ENCODE assay signal across 17 cellular contexts in the genomic region with DNA sequence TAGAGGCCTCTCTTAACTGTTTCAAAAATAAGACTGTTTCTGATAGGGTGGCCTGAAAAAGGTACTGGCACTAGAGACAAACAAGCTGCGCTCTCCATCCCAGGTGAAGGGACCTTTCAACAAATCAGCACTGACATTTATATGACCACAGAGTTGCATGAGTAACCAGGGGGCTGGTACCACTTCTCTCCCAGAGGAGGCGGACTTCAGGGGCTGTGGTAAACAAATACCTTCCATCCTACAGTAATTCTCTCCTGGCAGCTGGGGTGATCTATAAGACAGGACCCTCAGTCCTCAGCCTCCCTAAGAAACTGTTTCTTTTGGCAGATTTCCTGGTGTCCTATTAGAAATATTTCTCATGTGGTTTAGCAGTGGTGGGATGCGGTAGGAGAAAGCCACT.
"Had no signal": no experiment of that assay in that cellular context is flagged by ENCODE, and none has a peak within 500 bp of the region (broad histone marks: within the 10 kb centered on the region; RNA-seq: fewer than 3 reads in every experiment).

No MANE protein-coding gene starts in this region.

- H3K9me3 Mint-ChIP-seq: activated CD4-positive, alpha-beta T cell treated with anti-CD3 and anti-CD28 coated beads, Interleukin-2, amount 10 ng/mL, durations not matched to agents 24 days and 14 days; dendritic cell treated with granulocyte-macrophage colony-stimulating factor and Interleukin-4, amounts not matched to agents 40 ng/mL and 50 ng/mL, for 4 days; effector memory CD8-positive, alpha-beta T cell had no signal

- H3K4me3 ChIP-seq: body of pancreas, gastroesophageal sphincter, right lobe of liver, SK-N-MC, tibial nerve had no signal

- H3K27me3 Mint-ChIP-seq: activated CD4-positive, alpha-beta T cell treated with anti-CD3 and anti-CD28 coated beads, Interleukin-2, amount 10 ng/mL, durations not matched to agents 24 days and 14 days; dendritic cell treated with granulocyte-macrophage colony-stimulating factor and Interleukin-4, amounts not matched to agents 40 ng/mL and 50 ng/mL, for 4 days; effector memory CD8-positive, alpha-beta T cell; stimulated activated naive B cell treated with anti-CD40 and anti-IgM and Interleukin-4, amounts not matched to agents 10 μg/mL and 1 μg/mL and 100 μg/mL, for 72 hours had no signal

- H3K27me3 ChIP-seq: body of pancreas, gastroesophageal sphincter, neutrophil, right lobe of liver, tibial nerve had no signal

- H3K27ac Mint-ChIP-seq: activated CD4-positive, alpha-beta T cell treated with anti-CD3 and anti-CD28 coated beads, Interleukin-2, amount 10 ng/mL, durations not matched to agents 24 days and 14 days; activated naive CD4-positive, alpha-beta T cell treated with anti-CD3 and anti-CD28 coated beads for 36 hours; dendritic cell treated with granulocyte-macrophage colony-stimulating factor and Interleukin-4, amounts not matched to agents 40 ng/mL and 50 ng/mL, for 4 days; effector memory CD8-positive, alpha-beta T cell; stimulated activated naive B cell treated with anti-CD40 and anti-IgM and Interleukin-4, amounts not matched to agents 10 μg/mL and 1 μg/mL and 100 μg/mL, for 72 hours had no signal

- H3K4me1 ChIP-seq: body of pancreas, gastroesophageal sphincter, right lobe of liver, tibial nerve had no signal

- H3K4me3 Mint-ChIP-seq: activated CD4-positive, alpha-beta T cell treated with anti-CD3 and anti-CD28 coated beads, Interleukin-2, amount 10 ng/mL, durations not matched to agents 24 days and 14 days; activated naive CD4-positive, alpha-beta T cell treated with anti-CD3 and anti-CD28 coated beads for 36 hours; dendritic cell treated with granulocyte-macrophage colony-stimulating factor and Interleukin-4, amounts not matched to agents 40 ng/mL and 50 ng/mL, for 4 days; effector memory CD8-positive, alpha-beta T cell; stimulated activated naive B cell treated with anti-CD40 and anti-IgM and Interleukin-4, amounts not matched to agents 10 μg/mL and 1 μg/mL and 100 μg/mL, for 72 hours had no signal

- H3K9me3 ChIP-seq: body of pancreas, gastroesophageal sphincter, neutrophil, right lobe of liver, tibial nerve had no signal

- H3K27ac ChIP-seq: body of pancreas, epithelial cell of prostate, gastroesophageal sphincter, neutrophil, right lobe of liver, SK-N-MC, tibial nerve had no signal

- H3K36me3 ChIP-seq: right lobe of liver, tibial nerve had no signal

- H3K4me1 Mint-ChIP-seq: activated CD4-positive, alpha-beta T cell treated with anti-CD3 and anti-CD28 coated beads, Interleukin-2, amount 10 ng/mL, durations not matched to agents 24 days and 14 days had no signal

- ATAC-seq: body of pancreas; effector memory CD8-positive, alpha-beta T cell; gastroesophageal sphincter; left lobe of liver; right lobe of liver had no signal

- DNase-seq: activated CD4-positive, alpha-beta T cell treated with anti-CD3 and anti-CD28 coated beads, Interleukin-2, amount 10 ng/mL, durations not matched to agents 24 days and 14 days; activated naive CD4-positive, alpha-beta T cell treated with anti-CD3 and anti-CD28 coated beads for 36 hours; body of pancreas; effector memory CD8-positive, alpha-beta T cell; mesenchymal stem cell; posterior cingulate gyrus; right lobe of liver; stimulated activated CD4-positive, alpha-beta T cell treated with anti-CD3 and anti-CD28 coated beads, Interleukin-2, amount 100 ng/mL, for 24 hours; stimulated activated naive B cell treated with anti-CD40 and anti-IgM and Interleukin-4, amounts not matched to agents 10 μg/mL and 1 μg/mL and 100 μg/mL, for 72 hours; T-helper 1 cell had no signal
